In genomic region chr22:29907753-29908515, GRCh38 we compare ENCODE assay signal across 8 cellular contexts. TPM values are rescaled to one million over a fixed set of nuclear protein-coding genes. Genes with fewer than 3 reads are reported as not detected.
DNase-seq lines count a peak whose midpoint lies in the region; ATAC-seq, FAIRE-seq and TF ChIP-seq lines count a peak whose summit lies in the region.

No MANE protein-coding gene starts in this region.

- no peak for TF ChIP-seq EP300 in GM12878 (IDR thresholded peaks at IDR 0.05; ENCODE audit: borderline replicate concordance in 1 of 2, control insufficient read depth in 1 of 2, low read depth in 2 of 2, low read length in 2 of 2)

- no peak overlapping the region for H3K27ac ChIP-seq in GM12878 (ENCODE audit: control insufficient read depth, insufficient read depth)

- CTCF ChIA-PET in GM12878 (lab: Yijun Ruan, JAX), result interaction anchor here (0.7 to 1.4 kb wide), 5 partner anchors 19 to 282 kb away, joined by 3 to 5 read pairs (median 3); no protein-coding TSS in a partner anchor

- no peak overlapping the region for H3K4me3 ChIP-seq in GM12878

- TF ChIP-seq POLR2A in GM12878 (IDR thresholded peaks at IDR 0.05; ENCODE audit: low read depth, low read length), result no peak

- no peaks in the 10 kb centered on the region for H3K4me1 ChIP-seq in GM12878 (ENCODE audit: control insufficient read depth, insufficient read depth, low read length)

- SMC1A ChIA-PET in GM12878 (lab: Charles Lee; ENCODE audit: uncharacterized antibody, unreplicated experiment), result interaction anchor here (0.7 to 1.3 kb wide), 5 partner anchors 9 to 90 kb away, joined by 3 to 5 read pairs (median 4); no protein-coding TSS in a partner anchor

- ATAC-seq in GM12878 (no peak), HG03354 (IDR thresholded peaks at IDR 0.05; ENCODE audit: poor library complexity, severe bottlenecking, unreplicated experiment) (no peak)

- H3K9ac ChIP-seq in GM12878 (ENCODE audit: control insufficient read depth, insufficient read depth, low read length), result no peak overlapping the region

- H4K20me1 ChIP-seq in GM12878 (ENCODE audit: control insufficient read depth, insufficient read depth), result no peaks in the 10 kb centered on the region

- in situ Hi-C loops in GM12878 (cut with MboI), result no loop called here

- no peaks in the 10 kb centered on the region for H3K36me3 ChIP-seq in GM12878 (ENCODE audit: control insufficient read depth in 2 of 2, insufficient read depth in 2 of 2, low read length in 1 of 2)

- no peaks in the 10 kb centered on the region; the same call in none of the 2 replicates for H3K79me2 ChIP-seq in GM12878 (ENCODE audit: control insufficient read depth, insufficient read depth, low read length)

- no peak for FAIRE-seq in GM12878 (lab: Jason Lieb, UNC)
- FAIRE-seq in islet of Langerhans (lab: Jason Lieb, UNC), result peak; percentile 93

- TF ChIP-seq RAD21 in GM12878 (IDR thresholded peaks at IDR 0.05; ENCODE audit: insufficient read depth, low read depth, low read length), result no peak

- POLR2A ChIA-PET in GM12878 (lab: Charles Lee), result no interaction called here

- peak; percentile 91 for DNase-seq in A172 (ENCODE audit: low spot score)
- peak; percentile 69 for DNase-seq in GM03348 (ENCODE audit: low spot score)
- peak; percentile 77 to 88 for DNase-seq in NCI-H446 (lab: John Stamatoyannopoulos, UW)
- no peak for DNase-seq in GM12878 (ENCODE audit: low read depth, low spot score)
- peak; percentile 41 for DNase-seq in stimulated activated CD8-positive, alpha-beta memory T cell treated with anti-CD3 and anti-CD28 coated beads, Interleukin-4, amount 100 ng/mL, for 48 hours
- DNase-seq in cortex of kidney (lab: John Stamatoyannopoulos, UW), result no peak

- 97% methylated on average over 5 of the region's 5 CpGs for WGBS in GM12878 (ENCODE audit: insufficient coverage, insufficient replicate concordance, low lambda C conversion rate, missing lambda C conversion rate)

- no peaks in the 10 kb centered on the region for H3K27me3 ChIP-seq in GM12878 (replicated peaks in 1 of 2; ENCODE audit: control insufficient read depth in 2 of 2, insufficient read depth in 2 of 2, low read length in 1 of 2)

- no peak overlapping the region for H3K4me2 ChIP-seq in GM12878 (ENCODE audit: control insufficient read depth, insufficient read depth)

- intact Hi-C loops in GM12878 (cut with micrococcal nuclease; ENCODE audit: unreplicated experiment), result no loop called here

- RAD21 ChIA-PET in GM12878 (lab: Charles Lee; ENCODE audit: unreplicated experiment), result interaction anchor here (0.7 kb wide), 1 partner anchor 97 kb away, joined by 3 read pairs; no protein-coding TSS in a partner anchor

- TF ChIP-seq CTCF in GM12878 (IDR thresholded peaks at IDR 0.05 in 2 of 3, conservative IDR thresholded peaks at IDR 0.05 in 1 of 3; ENCODE audit: control insufficient read depth in 2 of 3, extremely low read depth in 1 of 3, insufficient read depth in 1 of 3, low read depth in 3 of 3, low read length in 3 of 3), result no peak

- no peaks in the 10 kb centered on the region for H3K9me3 ChIP-seq in GM12878 (replicated peaks; ENCODE audit: control insufficient read depth, insufficient read depth, low read length)

- BruUV-seq in GM12878 (replicated peaks; lab: Mats Ljungman, UMichigan), result no TSS peak

- no peak overlapping the region for H2AFZ ChIP-seq in GM12878 (ENCODE audit: control insufficient read depth, low read depth, low read length)

TF ChIP-seq in GM12878, 131 proteins besides CTCF, POLR2A, EP300 and RAD21:
- TF ChIP-seq SREBF1 (IDR thresholded peaks at IDR 0.05; ENCODE audit: low read length), result no peak
- peak; percentile 16; the same call in 1 of the 2 replicates for TF ChIP-seq PKNOX1 (IDR thresholded peaks at IDR 0.05)

RNA-seq across cellular contexts. Expression of gene MTMR3, which starts 25.0 kb away (rescaled TPM):
- total RNA-seq in A172 (2014; rRNA removed; shearing (Covaris generic)), result 8.1 and 9.4 TPM in 2 replicates
- total RNA-seq in GM12878 (2013; cell fraction: nucleolus; rRNA removed), result 117 and 123 TPM in 2 replicates
- total RNA-seq in GM12878 (2014; rRNA removed) (11.2 and 13.5 TPM in 2 replicates), GM12878 (2014; rRNA removed; fragmentation: Illumina TruSeq; extraction: Trizol) (8.7 and 9.0 TPM in 2 replicates), GM12878 (2021) (17.5 and 23.7 TPM in 2 replicates)
- polyA plus RNA-seq in GM12878 (2011; ENCODE audit: low read depth), result 7.3 TPM
- polyA plus RNA-seq in GM12878 (2011; rRNA removed) (15.6 and 23.6 TPM in 2 replicates), GM12878 (2014; fragmentation: Illumina TruSeq; extraction: Trizol) (9.6 and 14.2 TPM in 2 replicates), GM12878 (2014; fragmentation: Nextera tagmentation; extraction: Ambion mirVana) (1 to 10 TPM; 1.4 to 1.9 TPM), GM12878 (2014; rRNA removed) (13.1 and 13.8 TPM in 2 replicates), GM12878 (2016; fragmentation: Nextera tagmentation; extraction: Ambion mirVana) (1 to 10 TPM; 9.6 to 9.9 TPM)
- 16.2 and 19.9 TPM in 2 replicates for polyA plus RNA-seq in GM12878 (2011; cell fraction: cytosol; rRNA removed)
- 99.0 and 124 TPM in 2 replicates for polyA plus RNA-seq in GM12878 (2011; cell fraction: nucleus; rRNA removed)
- polyA plus RNA-seq in GM12878 (2012), result 11.0 and 11.9 TPM in 2 replicates
- 37.7 and 44.5 TPM in 2 replicates for polyA minus RNA-seq in GM12878 (2011; rRNA and poly(A)+ RNA removed)
- polyA minus RNA-seq in GM12878 (2011; cell fraction: cytosol; rRNA and poly(A)+ RNA removed), result 9.6 and 12.4 TPM in 2 replicates
- 22.4 and 46.2 TPM in 2 replicates for polyA minus RNA-seq in GM12878 (2011; cell fraction: nucleus; rRNA and poly(A)+ RNA removed)

Comparison
In these comparisons a context has a peak if more than half of its experiments do, and no peak if none do; other contexts are left out.
1. DNase-seq: peak in A172 (single experiment), GM03348 (single experiment), NCI-H446 (2 of 2) and stimulated activated CD8-positive, alpha-beta memory T cell treated with anti-CD3 and anti-CD28 coated beads, Interleukin-4, amount 100 ng/mL, for 48 hours (single experiment); none in GM12878 (single experiment) and cortex of kidney (single experiment).